Comparison of ENCODE assay signal across 25 cellular contexts in the genomic region with DNA sequence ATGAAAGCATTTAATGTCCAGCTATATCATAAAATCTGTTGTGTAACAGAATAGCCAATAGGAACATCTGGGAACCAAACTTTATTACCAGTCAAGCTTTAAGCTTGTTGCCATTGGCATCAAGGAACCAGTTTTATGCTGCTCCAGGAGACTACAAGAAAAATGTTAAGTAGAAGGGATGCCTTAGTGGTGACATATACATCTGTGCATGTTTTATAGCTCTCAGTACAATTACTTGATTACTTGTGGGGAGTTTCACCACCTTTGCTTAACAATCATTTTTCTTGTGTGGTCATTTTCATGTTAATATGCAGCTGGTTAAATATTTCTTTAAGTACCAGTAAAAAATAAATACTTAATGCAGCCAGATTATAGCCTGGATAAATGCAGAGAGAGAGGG. TPM values are rescaled to one million over a fixed set of nuclear protein-coding genes. Genes with fewer than 3 reads are reported as not detected.
DNase-seq lines count a peak whose midpoint lies in the region; ATAC-seq and TF ChIP-seq lines count a peak whose summit lies in the region.
"Had no signal": no experiment of that assay in that cellular context is flagged by ENCODE, and none has a peak within 500 bp of the region (broad histone marks: within the 10 kb centered on the region; RNA-seq: fewer than 3 reads in every experiment).

No MANE protein-coding gene starts in this region.

- no peak overlapping the region for H2BK5ac ChIP-seq in IMR-90 (ENCODE audit: low read depth, low read length, poor library complexity, severe bottlenecking)

- H4K91ac ChIP-seq in IMR-90 (ENCODE audit: insufficient read depth, low read depth, low read length), result no peak overlapping the region

- no peak overlapping the region for H3K4me3 ChIP-seq in IMR-90 (ENCODE audit: insufficient read depth, low read depth, low read length)
- H3K4me3 ChIP-seq in mucosa of descending colon, result no peak overlapping the region
- H3K4me3 ChIP-seq: coronary artery, psoas muscle, skin epidermis had no signal

- no peak for TF ChIP-seq POLR2A in IMR-90 (IDR thresholded peaks at IDR 0.05; ENCODE audit: low read depth, low read length)

- no peak overlapping the region for H4K5ac ChIP-seq in IMR-90 (ENCODE audit: low read depth, low read length)

- H2BK15ac ChIP-seq in IMR-90 (ENCODE audit: low read depth, low read length), result no peak overlapping the region

- H4K8ac ChIP-seq in IMR-90 (ENCODE audit: low read depth in 2 of 2, low read length in 2 of 2), result no peak overlapping the region

- H3K23ac ChIP-seq in IMR-90 (ENCODE audit: low read depth, low read length), result no peak overlapping the region

- H3K9ac ChIP-seq in IMR-90 (ENCODE audit: low read depth, low read length), result no peak overlapping the region

- no peak overlapping the region for H3K14ac ChIP-seq in IMR-90 (replicated peaks; ENCODE audit: low read depth, low read length)

- dilution Hi-C loops in IMR-90 (cut with HindIII; ENCODE audit: low sequenced_read_pairs, unreplicated experiment), result no loop called here

- no peak overlapping the region for H2AK9ac ChIP-seq in IMR-90 (replicated peaks; ENCODE audit: low read depth, low read length, poor library complexity)

- CTCF ChIA-PET in IMR-90 (lab: Yijun Ruan, JAX), result no interaction called here

- H3K36me3 ChIP-seq in IMR-90 (ENCODE audit: control insufficient read depth, insufficient read depth, low read length) (no peaks in the 10 kb centered on the region), mucosa of descending colon (ENCODE audit: low read depth) (no peaks in the 10 kb centered on the region)

- TF ChIP-seq CTCF in IMR-90 (conservative IDR thresholded peaks at IDR 0.05; ENCODE audit: low read depth, low read length) (no peak), mucosa of descending colon (IDR thresholded peaks at IDR 0.05) (no peak)

- no peak overlapping the region for H2AK5ac ChIP-seq in IMR-90 (ENCODE audit: low read depth, low read length)

- H3K4me1 ChIP-seq in IMR-90 (ENCODE audit: control insufficient read depth, insufficient read depth, low read length), result 0 out of 2 replicates have a peak, but pooled peaks cover 2% of the 10 kb centered on the region
- no peaks in the 10 kb centered on the region for H3K4me1 ChIP-seq in mucosa of descending colon (ENCODE audit: low read depth)
- H3K4me1 ChIP-seq: psoas muscle had no signal

- in situ Hi-C loops in IMR-90 (cut with MboI; ENCODE audit: low sequenced_read_pairs), result no loop called here

- H3K27me3 ChIP-seq in IMR-90 (ENCODE audit: control insufficient read depth, insufficient read depth, low read length), result no peaks in the 10 kb centered on the region; the same call in 1 of the 2 replicates

- intact Hi-C loops in IMR-90 (cut with micrococcal nuclease) (no loop called here), mucosa of descending colon (cut with DNase I, micrococcal nuclease) (no loop called here)

- H3K27ac ChIP-seq in IMR-90 (ENCODE audit: insufficient read depth, low read length) (no peak overlapping the region), epithelial cell of prostate (no peak overlapping the region)
- H3K27ac ChIP-seq: coronary artery, psoas muscle had no signal

- no peaks in the 10 kb centered on the region for H4K20me1 ChIP-seq in IMR-90 (ENCODE audit: insufficient read depth, low read length)

- TF ChIP-seq RAD21 in IMR-90 (IDR thresholded peaks at IDR 0.05; ENCODE audit: low read length), result no peak

- POLR2A ChIA-PET in IMR-90 (lab: Charles Lee; ENCODE audit: unreplicated experiment), result no interaction called here

- ATAC-seq in IMR-90 (ENCODE audit: low read depth), result peak; percentile 61
- ATAC-seq in mucosa of descending colon, result peak; percentile 40
- no peak for ATAC-seq in HG02938 (IDR thresholded peaks at IDR 0.05; ENCODE audit: unreplicated experiment)
- no peak for ATAC-seq in HG03521 (IDR thresholded peaks at IDR 0.05; ENCODE audit: unreplicated experiment)
- ATAC-seq in GM18867 (IDR thresholded peaks at IDR 0.05; ENCODE audit: unreplicated experiment), result no peak
- ATAC-seq: activated naive CD8-positive, alpha-beta T cell treated with anti-CD3 and anti-CD28 coated beads, Interleukin-2, amount 50 U/mL, for 24 hours; psoas muscle; Right ventricle myocardium inferior; stimulated activated naive B cell treated with anti-CD40 and anti-IgM and Interleukin-4, amounts not matched to agents 10 μg/mL and 1 μg/mL and 100 μg/mL, for 72 hours had no signal

- no peaks in the 10 kb centered on the region for H3K9me1 ChIP-seq in IMR-90 (ENCODE audit: insufficient read depth, low read length)

- H3K9me3 ChIP-seq in IMR-90 (ENCODE audit: control insufficient read depth, insufficient read depth, low read length), result peaks cover 6% of the 10 kb centered on the region
- no peaks in the 10 kb centered on the region for H3K9me3 ChIP-seq in mucosa of descending colon
- H3K9me3 ChIP-seq: psoas muscle had no signal

- H2BK20ac ChIP-seq in IMR-90 (ENCODE audit: low read depth, low read length), result no peak overlapping the region

- no peak overlapping the region for H2AFZ ChIP-seq in IMR-90 (replicated peaks; ENCODE audit: low read length, poor library complexity)

- no TSS peak for BruUV-seq in IMR-90 (replicated peaks; lab: Mats Ljungman, UMichigan)

- no peak overlapping the region for H3K4ac ChIP-seq in IMR-90 (ENCODE audit: low read depth, low read length)

- no peak overlapping the region for H3K56ac ChIP-seq in IMR-90 (ENCODE audit: extremely low read depth, insufficient read depth, low read length)

- H3K4me2 ChIP-seq in IMR-90 (ENCODE audit: low read depth, low read length), result no peak overlapping the region

- peak; percentile 24 for DNase-seq in DMS 273 treated with DMSO at 0.1 percent for 48 hours (lab: John Stamatoyannopoulos, UW)
- DNase-seq in IMR-90, result peak; percentile 36
- DNase-seq in epithelial cell of prostate (ENCODE audit: low read depth, low spot score), result peak; percentile 68
- DNase-seq in mucosa of descending colon, result no peak
- no peak for DNase-seq in HuH-7 (ENCODE audit: low spot score)
- DNase-seq: activated CD4-positive, alpha-beta memory T cell treated with anti-CD3 and anti-CD28 coated beads, Interleukin-2, amount 10 ng/mL, durations not matched to agents 7 days and 5 days; activated effector memory CD4-positive, alpha-beta T cell treated with anti-CD3 and anti-CD28 coated beads, Interleukin-2, amount 50 U/mL, for 16 hours; activated naive CD8-positive, alpha-beta T cell treated with anti-CD3 and anti-CD28 coated beads, Interleukin-2, amount 50 U/mL, for 24 hours; CD8-positive, alpha-beta memory T cell; DMS79 treated with DMSO at 0.1 percent for 48 hours; endodermal cell; H7; KG1; NCI-H187; NCI-H774; psoas muscle; stimulated activated naive B cell treated with anti-CD40 and anti-IgM and Interleukin-4, amounts not matched to agents 10 μg/mL and 1 μg/mL and 100 μg/mL, for 72 hours; T1000 had no signal

- H2BK120ac ChIP-seq in IMR-90 (ENCODE audit: low read depth, low read length), result no peak overlapping the region

- H3K79me1 ChIP-seq in IMR-90 (ENCODE audit: low read depth in 1 of 2, low read length in 2 of 2), result no peaks in the 10 kb centered on the region

- no peak overlapping the region for H3K18ac ChIP-seq in IMR-90 (ENCODE audit: low read depth, low read length)

TF ChIP-seq in IMR-90, 13 proteins besides CTCF, POLR2A, EP300 and RAD21:
- TF ChIP-seq MAZ (IDR thresholded peaks at IDR 0.05; ENCODE audit: borderline replicate concordance, low read depth, low read length), result no peak
- TF ChIP-seq RCOR1 (IDR thresholded peaks at IDR 0.05; ENCODE audit: insufficient replicate concordance, low read length), result no peak
- TF ChIP-seq NFE2L2 (IDR thresholded peaks at IDR 0.05; ENCODE audit: low read depth, low read length), result no peak
- no peak for TF ChIP-seq FOS (IDR thresholded peaks at IDR 0.05; ENCODE audit: low read depth, low read length)

RNA-seq across cellular contexts. Expression of a gene that starts 35.8 kb away (rescaled TPM):
- 6.1 and 7.2 TPM in 2 replicates for total RNA-seq in IMR-90 (2012; rRNA removed)
- 8.7 and 10.6 TPM in 2 replicates for polyA plus RNA-seq in IMR-90 (2012; rRNA removed)
- polyA plus RNA-seq in IMR-90 (2012; cell fraction: cytosol; rRNA removed), result 8.5 and 11.1 TPM in 2 replicates
- 9.1 and 21.8 TPM in 2 replicates for polyA plus RNA-seq in IMR-90 (2012; cell fraction: nucleus; rRNA removed; ENCODE audit: low replicate concordance)
- 10 to 100 TPM; 22.3 to 31.8 (median 31.0) TPM for total RNA-seq in mucosa of descending colon
- total RNA-seq: activated CD4-positive, alpha-beta memory T cell treated with anti-CD3 and anti-CD28 coated beads, Interleukin-2, amount 10 ng/mL, durations not matched to agents 7 days and 5 days; CD8-positive, alpha-beta memory T cell had no signal
- polyA plus RNA-seq: CD8-positive, alpha-beta memory T cell had no signal

RNA-seq across cellular contexts. Expression of a gene that starts 45.8 kb away (rescaled TPM):
- total RNA-seq in IMR-90 (2012; rRNA removed) (0.83 and 0.90 TPM in 2 replicates), mucosa of descending colon (1 to 10 TPM in 1 of 3 donors, under 1 TPM in 1, not detected in 1; 0.23 to 1.7 TPM)
- polyA plus RNA-seq in IMR-90 (2012; rRNA removed), result 0.60 and 0.86 TPM in 2 replicates
- 0.20 and 0.32 TPM in 2 replicates for polyA plus RNA-seq in IMR-90 (2012; cell fraction: cytosol; rRNA removed)
- 0.13 and 0.20 TPM in 2 replicates for polyA plus RNA-seq in IMR-90 (2012; cell fraction: nucleus; rRNA removed; ENCODE audit: low replicate concordance)
- total RNA-seq: activated CD4-positive, alpha-beta memory T cell treated with anti-CD3 and anti-CD28 coated beads, Interleukin-2, amount 10 ng/mL, durations not matched to agents 7 days and 5 days; CD8-positive, alpha-beta memory T cell had no signal
- polyA plus RNA-seq: CD8-positive, alpha-beta memory T cell; liver had no signal

Comparison
In these comparisons a context has a peak if more than half of its experiments do, and no peak if none do; other contexts are left out.
1. DNase-seq: peak in DMS 273 treated with DMSO at 0.1 percent for 48 hours (single experiment), IMR-90 (single experiment) and epithelial cell of prostate (single experiment); none in mucosa of descending colon (0 of 3) and HuH-7 (single experiment).
2. ATAC-seq: peak in IMR-90 (single experiment) and mucosa of descending colon (single experiment); none in HG02938 (single experiment), HG03521 (single experiment) and GM18867 (single experiment).